9 cellular contexts compared by ENCODE assay signal in genomic region chr11:48005133-48005532, GRCh38.
DNase-seq lines count a peak whose midpoint lies in the region; ATAC-seq and TF ChIP-seq lines count a peak whose summit lies in the region.
"Had no signal": no experiment of that assay in that cellular context is flagged by ENCODE, and none has a peak within 500 bp of the region (broad histone marks: within the 10 kb centered on the region; RNA-seq: fewer than 3 reads in every experiment).

No MANE protein-coding gene starts in this region.

- POLR2A ChIA-PET in GM10248 (lab: Yijun Ruan, JAX) = no interaction called here

- no peak overlapping the region for H3K9ac ChIP-seq in Loucy (ENCODE audit: low read depth, low read length, poor library complexity, severe bottlenecking)

- H3K4me1 Mint-ChIP-seq in effector memory CD8-positive, alpha-beta T cell (ENCODE audit: low read depth in 2 of 2) = peaks cover 57 to 71% of the 10 kb centered on the region in 2 donors

- H3K27ac Mint-ChIP-seq in effector memory CD8-positive, alpha-beta T cell = peak overlapping the region; percentile 91 to 98

- H3K9me3 Mint-ChIP-seq in effector memory CD8-positive, alpha-beta T cell = no peaks in the 10 kb centered on the region

- no peak for ATAC-seq in effector memory CD8-positive, alpha-beta T cell (replicated peaks)
- no peak for ATAC-seq in GM18861 (IDR thresholded peaks at IDR 0.05; ENCODE audit: unreplicated experiment)

- H3K9me3 ChIP-seq in Loucy (ENCODE audit: insufficient read depth, low read depth, low read length) = no peaks in the 10 kb centered on the region

- H2AFZ ChIP-seq in Loucy (ENCODE audit: low read length) = 0 out of 2 replicates have a peak overlapping the region, but pooled peaks have one; percentile 10

- CTCF ChIA-PET in GM10248 (lab: Yijun Ruan, JAX) = interaction anchor here (1.4 to 2.7 kb wide), 4 partner anchors 11 to 103 kb away, joined by 3 to 11 read pairs (median 5); no protein-coding TSS in a partner anchor

- peaks cover 30% of the 10 kb centered on the region for H3K36me3 Mint-ChIP-seq in effector memory CD8-positive, alpha-beta T cell (ENCODE audit: insufficient read depth)

- TF ChIP-seq CTCF in Loucy (conservative IDR thresholded peaks at IDR 0.05; ENCODE audit: low read length) (no peak), GM10248 (IDR thresholded peaks at IDR 0.05; ENCODE audit: control extremely low read depth, extremely low read depth, low read depth, missing control alignments) (no peak)

- H3F3A ChIP-seq in Loucy (ENCODE audit: low read depth) = no peaks in the 10 kb centered on the region

- peak overlapping the region; percentile 66 to 85 for H3K4me3 Mint-ChIP-seq in effector memory CD8-positive, alpha-beta T cell

- peak; percentile 72 for DNase-seq in activated CD4-positive, alpha-beta T cell treated with anti-CD3 and anti-CD28 coated beads for 48 hours
- DNase-seq in effector memory CD8-positive, alpha-beta T cell = no peak
- peak; percentile 58 for DNase-seq in stimulated activated CD4-positive, alpha-beta T cell treated with anti-CD3 and anti-CD28 coated beads, Interleukin-4, amount 100 ng/mL, for 1 hour
- DNase-seq in GM10248 (ENCODE audit: extremely low spot score) (no peak), NCI-H2171 (lab: John Stamatoyannopoulos, UW) (no peak)
- DNase-seq: NCI-H1048, Right ventricle myocardium superior had no signal

- no peaks in the 10 kb centered on the region for H3K27me3 Mint-ChIP-seq in effector memory CD8-positive, alpha-beta T cell

- no peaks in the 10 kb centered on the region for H3K79me2 ChIP-seq in Loucy (ENCODE audit: insufficient read depth, low read length)

- no peak overlapping the region for H3K4me2 ChIP-seq in Loucy (ENCODE audit: low read depth, low read length, poor library complexity, severe bottlenecking)

- peaks cover 5% of the 10 kb centered on the region for H3K4me1 ChIP-seq in Loucy (ENCODE audit: insufficient read depth, low read length, poor library complexity, severe bottlenecking)

- H3K4me3 ChIP-seq in Loucy (ENCODE audit: low read length, poor library complexity, severe bottlenecking) = no peak overlapping the region

- no peaks in the 10 kb centered on the region for H3K9me2 ChIP-seq in Loucy (replicated peaks; ENCODE audit: low read depth, low read length)

- H3K27me3 ChIP-seq in Loucy (ENCODE audit: insufficient read depth, low read length, poor library complexity, severe bottlenecking) = no peaks in the 10 kb centered on the region

- H3K36me3 ChIP-seq in Loucy (ENCODE audit: insufficient read depth, low read length) = no peaks in the 10 kb centered on the region

- H4K20me1 ChIP-seq in Loucy (ENCODE audit: insufficient read depth, low read length, poor library complexity, severe bottlenecking) = no peaks in the 10 kb centered on the region

Comparison
In these comparisons a context has a peak if more than half of its experiments do, and no peak if none do; other contexts are left out.
1. DNase-seq: peak in activated CD4-positive, alpha-beta T cell treated with anti-CD3 and anti-CD28 coated beads for 48 hours (single experiment) and stimulated activated CD4-positive, alpha-beta T cell treated with anti-CD3 and anti-CD28 coated beads, Interleukin-4, amount 100 ng/mL, for 1 hour (single experiment); none in effector memory CD8-positive, alpha-beta T cell (0 of 3), GM10248 (single experiment) and NCI-H2171 (single experiment).